Comparison of ENCODE assay signal across 29 cellular contexts in the genomic region with DNA sequence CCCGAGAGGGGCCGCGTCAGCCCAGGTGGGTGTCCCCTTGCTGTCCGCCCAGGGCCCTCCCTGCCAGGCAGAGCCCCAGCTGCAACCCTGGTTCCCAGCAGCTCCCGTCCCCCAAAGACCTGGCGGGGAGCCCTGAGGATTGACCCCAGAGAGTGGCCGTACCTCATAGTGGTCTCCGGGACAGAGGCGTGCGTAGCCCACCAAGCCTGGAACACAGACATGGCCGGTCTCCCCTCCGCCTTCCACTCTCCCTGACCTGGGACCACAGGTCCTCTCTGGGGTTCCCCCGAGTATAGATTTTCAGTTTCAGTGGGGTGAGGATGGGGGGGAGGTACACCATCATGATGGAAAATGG.
"Had no signal": no experiment of that assay in that cellular context is flagged by ENCODE, and none has a peak within 500 bp of the region (broad histone marks: within the 10 kb centered on the region; RNA-seq: fewer than 3 reads in every experiment).

No MANE protein-coding gene starts in this region.

- H3K27me3 ChIP-seq: ascending aorta, breast epithelium, cardiac muscle cell, colonic mucosa, esophagus muscularis mucosa, foreskin keratinocyte, gastrocnemius medialis, heart left ventricle had no signal

- H3K4me3 Mint-ChIP-seq: activated CD4-positive, alpha-beta memory T cell treated with anti-CD3 and anti-CD28 coated beads for 36 hours; activated CD4-positive, alpha-beta T cell treated with anti-CD3 and anti-CD28 coated beads for 36 hours; activated CD4-positive, alpha-beta T cell treated with anti-CD3 and anti-CD28 coated beads, Interleukin-2, amount 10 ng/mL, durations not matched to agents 24 days and 14 days; activated naive CD8-positive, alpha-beta T cell; activated T-cell treated with anti-CD3 and anti-CD28 coated beads, Interleukin-2, amount 50 U/mL, for 24 hours; activated T-cell treated with anti-CD3 and anti-CD28 coated beads, Interleukin-2, amount 50 U/mL, for 72 hours; brain had no signal

- H3K4me1 Mint-ChIP-seq: activated CD4-positive, alpha-beta T cell treated with anti-CD3 and anti-CD28 coated beads for 36 hours; activated CD4-positive, alpha-beta T cell treated with anti-CD3 and anti-CD28 coated beads, Interleukin-2, amount 10 ng/mL, durations not matched to agents 24 days and 14 days; brain had no signal

- H3K9me3 Mint-ChIP-seq: activated CD4-positive, alpha-beta memory T cell treated with anti-CD3 and anti-CD28 coated beads for 36 hours; activated CD4-positive, alpha-beta T cell treated with anti-CD3 and anti-CD28 coated beads, Interleukin-2, amount 10 ng/mL, durations not matched to agents 24 days and 14 days; activated T-cell treated with anti-CD3 and anti-CD28 coated beads, Interleukin-2, amount 50 U/mL, for 24 hours; activated T-cell treated with anti-CD3 and anti-CD28 coated beads, Interleukin-2, amount 50 U/mL, for 72 hours; brain had no signal

- H3K27ac Mint-ChIP-seq: activated CD4-positive, alpha-beta memory T cell treated with anti-CD3 and anti-CD28 coated beads for 36 hours; activated CD4-positive, alpha-beta T cell treated with anti-CD3 and anti-CD28 coated beads for 36 hours; activated CD4-positive, alpha-beta T cell treated with anti-CD3 and anti-CD28 coated beads, Interleukin-2, amount 10 ng/mL, durations not matched to agents 24 days and 14 days; activated naive CD8-positive, alpha-beta T cell; activated T-cell treated with anti-CD3 and anti-CD28 coated beads, Interleukin-2, amount 50 U/mL, for 24 hours; activated T-cell treated with anti-CD3 and anti-CD28 coated beads, Interleukin-2, amount 50 U/mL, for 72 hours; brain had no signal

- H3K4me3 ChIP-seq: ascending aorta, breast epithelium, cardiac muscle cell, colonic mucosa, dorsolateral prefrontal cortex, esophagus muscularis mucosa, gastrocnemius medialis, heart left ventricle had no signal

- H3K27me3 Mint-ChIP-seq: activated CD4-positive, alpha-beta T cell treated with anti-CD3 and anti-CD28 coated beads for 36 hours; activated CD4-positive, alpha-beta T cell treated with anti-CD3 and anti-CD28 coated beads, Interleukin-2, amount 10 ng/mL, durations not matched to agents 24 days and 14 days; activated naive CD8-positive, alpha-beta T cell had no signal

- H3K36me3 ChIP-seq: ascending aorta, breast epithelium, cardiac muscle cell, colonic mucosa, gastrocnemius medialis had no signal

- H3K27ac ChIP-seq: ascending aorta, breast epithelium, cardiac muscle cell, colonic mucosa, dorsolateral prefrontal cortex, esophagus muscularis mucosa, foreskin keratinocyte, gastrocnemius medialis, heart left ventricle had no signal

- H3K36me3 Mint-ChIP-seq: activated CD4-positive, alpha-beta memory T cell treated with anti-CD3 and anti-CD28 coated beads for 36 hours; activated naive CD8-positive, alpha-beta T cell; brain had no signal

- H3K4me1 ChIP-seq: ascending aorta, breast epithelium, colonic mucosa, foreskin keratinocyte, gastrocnemius medialis had no signal

- ATAC-seq: activated CD4-positive, alpha-beta T cell treated with anti-CD3 and anti-CD28 coated beads for 36 hours; activated T-cell treated with anti-CD3 and anti-CD28 coated beads, Interleukin-2, amount 50 U/mL, for 72 hours; foreskin keratinocyte; gastrocnemius medialis had no signal

- H3K9me3 ChIP-seq: ascending aorta, breast epithelium, colonic mucosa, esophagus muscularis mucosa, gastrocnemius medialis, heart left ventricle had no signal

- DNase-seq: activated CD4-positive, alpha-beta memory T cell treated with anti-CD3 and anti-CD28 coated beads for 36 hours; activated CD4-positive, alpha-beta T cell treated with anti-CD3 and anti-CD28 coated beads for 36 hours; activated CD4-positive, alpha-beta T cell treated with anti-CD3 and anti-CD28 coated beads, Interleukin-2, amount 10 ng/mL, durations not matched to agents 24 days and 14 days; activated CD4-positive, CD25-positive, alpha-beta regulatory T cell; activated CD4-positive, CD25-positive, alpha-beta regulatory T cell treated with anti-CD3 and anti-CD28 coated beads, Interleukin-2, amount 50 U/mL, for 72 hours; activated CD8-positive, alpha-beta memory T cell treated with anti-CD3 and anti-CD28 coated beads, Interleukin-2, amount 50 U/mL, for 48 hours; activated gamma-delta T cell; activated naive CD4-positive, alpha-beta T cell treated with anti-CD3 and anti-CD28 coated beads, Interleukin-2, amount 50 U/mL, for 16 hours; activated naive CD4-positive, alpha-beta T cell treated with Interleukin-2 at 50 U/mL for 16 hours; activated T-cell treated with anti-CD3 and anti-CD28 coated beads for 4 hours; activated T-cell treated with anti-CD3 and anti-CD28 coated beads, Interleukin-2, amount 50 U/mL, for 24 hours; activated T-cell treated with anti-CD3 and anti-CD28 coated beads, Interleukin-2, amount 50 U/mL, for 72 hours; central memory CD4-positive, alpha-beta T cell; cerebellar nuclear complex; colonic mucosa; dorsolateral prefrontal cortex; effector memory CD4-positive, alpha-beta T cell; erythroblast; foreskin keratinocyte; gastrocnemius medialis; glutamatergic neuron; heart left ventricle; T-helper 2 cell had no signal
